ENCODE assay signal across 1 cellular context in genomic region chr4:92304073-92304472, GRCh38.
TF ChIP-seq lines count a peak whose summit lies in the region.

No MANE protein-coding gene starts in this region.

TF ChIP-seq in H1, 55 proteins besides CTCF, POLR2A, EP300 and RAD21:
- no peak for TF ChIP-seq MAX (IDR thresholded peaks at IDR 0.05)
- TF ChIP-seq NRF1 (IDR thresholded peaks at IDR 0.05; ENCODE audit: low read depth, low read length): no peak
- no peak for TF ChIP-seq CTBP2 (IDR thresholded peaks at IDR 0.05; ENCODE audit: borderline replicate concordance, insufficient read depth, insufficient read length, low read length)
- TF ChIP-seq KDM4A (IDR thresholded peaks at IDR 0.05; ENCODE audit: low read depth, low read length, severe bottlenecking): peak; percentile 66
- no peak for TF ChIP-seq TEAD4 (IDR thresholded peaks at IDR 0.05; ENCODE audit: low read depth, low read length)
- no peak for TF ChIP-seq CBX8 (IDR thresholded peaks at IDR 0.05; ENCODE audit: borderline replicate concordance, low read depth, low read length)
- peak; percentile 62; the same call in 1 of the 2 replicates for TF ChIP-seq RBBP5 (IDR thresholded peaks at IDR 0.05; ENCODE audit: borderline replicate concordance, low read depth, low read length)
- TF ChIP-seq E2F6 (IDR thresholded peaks at IDR 0.05): no peak
- TF ChIP-seq TAF1 (IDR thresholded peaks at IDR 0.05; ENCODE audit: low read depth, low read length): no peak
- TF ChIP-seq CEBPB (IDR thresholded peaks at IDR 0.05; ENCODE audit: low read depth, low read length): no peak
